ENCODE assay signal across 21 cellular contexts in genomic region chrX:102669526-102669925, GRCh38.
"Had no signal": no experiment of that assay in that cellular context is flagged by ENCODE, and none has a peak within 500 bp of the region (broad histone marks: within the 10 kb centered on the region; RNA-seq: fewer than 3 reads in every experiment).

No MANE protein-coding gene starts in this region.

- DNase-seq: activated CD4-positive, alpha-beta memory T cell treated with anti-CD3 and anti-CD28 coated beads for 36 hours; activated CD4-positive, alpha-beta T cell treated with anti-CD3 and anti-CD28 coated beads for 36 hours; activated CD4-positive, alpha-beta T cell treated with anti-CD3 and anti-CD28 coated beads, Interleukin-2, amount 10 ng/mL, durations not matched to agents 24 days and 14 days; activated CD4-positive, CD25-positive, alpha-beta regulatory T cell; activated CD4-positive, CD25-positive, alpha-beta regulatory T cell treated with anti-CD3 and anti-CD28 coated beads, Interleukin-2, amount 50 U/mL, for 72 hours; activated CD8-positive, alpha-beta T cell treated with anti-CD3 and anti-CD28 coated beads, Interleukin-2, amount 10 ng/mL, durations not matched to agents 7 days and 5 days; activated effector memory CD4-positive, alpha-beta T cell treated with Interleukin-2 at 50 U/mL for 16 hours; activated gamma-delta T cell treated with Interleukin-2 at 50 U/mL for 16 hours; activated naive CD4-positive, alpha-beta T cell treated with anti-CD3 and anti-CD28 coated beads, Interleukin-2, amount 50 U/mL, for 16 hours; activated naive CD4-positive, alpha-beta T cell treated with Interleukin-2 at 50 U/mL for 16 hours; activated T-cell treated with anti-CD3 and anti-CD28 coated beads, Interleukin-2, amount 50 U/mL, for 4 hours; amygdala; aorta; effector CD4-positive, alpha-beta T cell; effector memory CD8-positive, alpha-beta T cell; esophagus squamous epithelium; foreskin melanocyte; head of caudate nucleus; T-helper 2 cell had no signal

- ATAC-seq: activated CD4-positive, alpha-beta T cell treated with anti-CD3 and anti-CD28 coated beads for 36 hours; activated CD8-positive, alpha-beta T cell treated with anti-CD3 and anti-CD28 coated beads, Interleukin-2, amount 10 ng/mL, durations not matched to agents 7 days and 5 days; activated T-cell treated with anti-CD3 and anti-CD28 coated beads, Interleukin-2, amount 50 U/mL, for 4 hours; activated T-helper 17 cell treated with anti-CD3 and anti-CD28 coated beads, Interleukin-2, amount 50 U/mL, for 72 hours; effector memory CD8-positive, alpha-beta T cell; gastroesophageal sphincter had no signal
